In the genomic region with DNA sequence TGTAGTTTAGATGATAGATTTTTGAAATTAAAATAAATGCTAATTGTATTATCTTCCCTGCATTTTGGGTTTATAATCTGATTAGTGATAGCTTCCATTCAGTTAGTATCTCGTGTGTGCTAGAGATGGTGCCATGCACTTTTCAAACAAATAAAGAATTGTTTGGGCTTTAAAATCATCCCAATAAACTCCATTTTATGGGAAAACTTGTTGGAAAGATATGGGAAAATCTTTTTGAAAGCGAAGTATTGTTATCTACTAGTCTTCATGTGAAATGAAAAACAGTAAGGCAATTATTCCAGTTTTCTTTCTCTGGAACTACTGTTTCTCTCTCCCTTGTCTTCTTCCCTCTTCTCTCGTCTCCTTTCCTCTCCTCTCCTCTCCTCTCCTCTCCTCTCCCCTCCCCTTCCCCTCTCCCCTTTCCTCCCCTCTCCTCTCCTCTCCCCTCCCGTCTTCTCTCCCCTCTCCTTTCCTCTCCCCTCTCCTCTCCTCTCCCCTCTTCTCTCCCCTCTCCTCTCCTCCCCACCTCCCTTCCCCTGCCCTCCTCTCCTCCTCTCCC, we compare ENCODE assay signal across 25 cellular contexts. TPM values are rescaled to one million over a fixed set of nuclear protein-coding genes. Genes with fewer than 3 reads are reported as not detected.
DNase-seq lines count a peak whose midpoint lies in the region; ATAC-seq, FAIRE-seq and TF ChIP-seq lines count a peak whose summit lies in the region.
"Had no signal": no experiment of that assay in that cellular context is flagged by ENCODE, and none has a peak within 500 bp of the region (broad histone marks: within the 10 kb centered on the region; RNA-seq: fewer than 3 reads in every experiment).

No MANE protein-coding gene starts in this region.

- H3K27ac ChIP-seq in breast epithelium = no peak overlapping the region
- H3K27ac ChIP-seq in HL-60 (replicated peaks) = peak overlapping the region; percentile 53
- peak overlapping the region; percentile 33 for H3K27ac ChIP-seq in mammary epithelial cell (ENCODE audit: insufficient read depth, low read depth, low read length)
- no peak overlapping the region for H3K27ac ChIP-seq in mesenchymal stem cell (ENCODE audit: low read length, poor library complexity, severe bottlenecking)
- no peak overlapping the region for H3K27ac ChIP-seq in kidney (ENCODE audit: low read depth in 2 of 2, low read length in 2 of 2)
- H3K27ac ChIP-seq in prostate gland = no peak overlapping the region
- no peak overlapping the region for H3K27ac ChIP-seq in CD4-positive, alpha-beta T cell (ENCODE audit: low read depth, low read length)
- H3K27ac ChIP-seq: 22Rv1; BLaER1 treated with 17β-estradiol and CSF1 and Interleukin-3, amounts not matched to agents 10 nM and 100 nM had no signal

- no peak overlapping the region for H2BK15ac ChIP-seq in mesenchymal stem cell (ENCODE audit: low read depth, poor library complexity, severe bottlenecking)

- no peaks in the 10 kb centered on the region for H4K20me1 ChIP-seq in mammary epithelial cell (ENCODE audit: insufficient read depth, low read length)
- H4K20me1 ChIP-seq: BLaER1 treated with 17β-estradiol and CSF1 and Interleukin-3, amounts not matched to agents 10 nM and 100 nM had no signal

- H3K23ac ChIP-seq in mesenchymal stem cell (ENCODE audit: low read length in 2 of 2) = no peak overlapping the region

- POLR2A ChIA-PET in MCF 10A (lab: Yijun Ruan, JAX) = no interaction called here
- POLR2A ChIA-PET in CD4-positive, alpha-beta T cell (lab: Charles Lee) = no interaction called here

- H3K27me3 Mint-ChIP-seq in MCF 10A (ENCODE audit: insufficient read depth, unreplicated experiment) = no peaks in the 10 kb centered on the region
- H3K27me3 Mint-ChIP-seq in CD4-positive, alpha-beta T cell = no peaks in the 10 kb centered on the region
- H3K27me3 Mint-ChIP-seq: CD4-positive, alpha-beta memory T cell had no signal

- H3K4me1 Mint-ChIP-seq in MCF 10A (ENCODE audit: insufficient read depth, unreplicated experiment) = peaks cover 6% of the 10 kb centered on the region
- no peaks in the 10 kb centered on the region for H3K4me1 Mint-ChIP-seq in CD4-positive, alpha-beta T cell (ENCODE audit: low read depth)
- H3K4me1 Mint-ChIP-seq: CD14-positive monocyte; CD4-positive, alpha-beta memory T cell; GM23338 had no signal

- no peaks in the 10 kb centered on the region for H3K79me2 ChIP-seq in mammary epithelial cell (ENCODE audit: insufficient read depth, low read length)

- no peaks in the 10 kb centered on the region for H3K36me3 ChIP-seq in breast epithelium
- no peaks in the 10 kb centered on the region for H3K36me3 ChIP-seq in mammary epithelial cell (ENCODE audit: insufficient read depth, low read length)
- no peaks in the 10 kb centered on the region for H3K36me3 ChIP-seq in mesenchymal stem cell (ENCODE audit: control insufficient read depth in 1 of 2, insufficient read depth in 2 of 2, low read depth in 1 of 2, low read length in 2 of 2)
- no peaks in the 10 kb centered on the region for H3K36me3 ChIP-seq in kidney (ENCODE audit: control insufficient read depth in 1 of 2, insufficient read depth in 2 of 2, low read length in 2 of 2)
- H3K36me3 ChIP-seq in prostate gland = no peaks in the 10 kb centered on the region
- H3K36me3 ChIP-seq: BE2C; BLaER1 treated with 17β-estradiol and CSF1 and Interleukin-3, amounts not matched to agents 10 nM and 100 nM had no signal

- WGBS in mammary epithelial cell (ENCODE audit: low coverage, missing lambda C conversion rate) = 74% methylated on average over 3 of the region's 4 CpGs
- 81% methylated on average over 1 of the region's 4 CpGs for WGBS in mesenchymal stem cell
- WGBS in prostate gland = 22% methylated on average over 4 of the region's 4 CpGs

- H2AFZ ChIP-seq in mammary epithelial cell (ENCODE audit: low read depth, low read length) (no peak overlapping the region), mesenchymal stem cell (ENCODE audit: low read depth, low read length) (no peak overlapping the region)
- H2AFZ ChIP-seq: GM23338 had no signal

- no peak overlapping the region for H3K4me3 ChIP-seq in breast epithelium
- H3K4me3 ChIP-seq in HL-60 (replicated peaks; ENCODE audit: insufficient read depth, low read length) = no peak overlapping the region
- no peak overlapping the region for H3K4me3 ChIP-seq in mammary epithelial cell (replicated peaks in 1 of 3; ENCODE audit: insufficient read depth in 1 of 3, low read depth in 2 of 3, low read length in 3 of 3)
- no peak overlapping the region for H3K4me3 ChIP-seq in mesenchymal stem cell (ENCODE audit: insufficient read depth in 1 of 2, low read depth in 1 of 2, low read length in 2 of 2)
- no peak overlapping the region for H3K4me3 ChIP-seq in kidney (ENCODE audit: low read length in 2 of 2)
- no peak overlapping the region for H3K4me3 ChIP-seq in prostate gland
- H3K4me3 ChIP-seq: BLaER1 treated with 17β-estradiol and CSF1 and Interleukin-3, amounts not matched to agents 10 nM and 100 nM; GM12878; GM23338 had no signal

- no peak overlapping the region for H4K91ac ChIP-seq in mesenchymal stem cell (ENCODE audit: low read length)

- peaks cover 14% of the 10 kb centered on the region for H3K9me3 Mint-ChIP-seq in MCF 10A (ENCODE audit: unreplicated experiment)
- H3K9me3 Mint-ChIP-seq in CD4-positive, alpha-beta T cell = peaks cover 19% of the 10 kb centered on the region

- ATAC-seq in CD4-positive, alpha-beta T cell (ENCODE audit: poor library complexity) = no peak
- ATAC-seq: GM12878, GM23338, HCT116 had no signal

- no peak overlapping the region for H3K14ac ChIP-seq in mesenchymal stem cell (ENCODE audit: low read length in 2 of 2)

- DNase-seq in MCF 10A (ENCODE audit: unreplicated experiment) = no peak
- DNase-seq in breast epithelium (ENCODE audit: low spot score in 2 of 2) = no peak
- DNase-seq in HL-60 (ENCODE audit: low read depth in 1 of 2, low spot score in 1 of 2) = no peak
- no peak for DNase-seq in mammary epithelial cell
- no peak for DNase-seq in mesenchymal stem cell
- no peak for DNase-seq in kidney
- no peak for DNase-seq in prostate gland (ENCODE audit: low spot score)
- DNase-seq in CD4-positive, alpha-beta T cell = no peak
- DNase-seq: ACHN; AML-193; BE2C; Caco-2; CD4-positive, alpha-beta memory T cell; DMS79; EL; GDM1; H9 had no signal

- no peak overlapping the region for H2BK5ac ChIP-seq in mesenchymal stem cell (ENCODE audit: low read depth, low read length, poor library complexity, severe bottlenecking)

- no peak overlapping the region for H2AK5ac ChIP-seq in mesenchymal stem cell (ENCODE audit: low read length, severe bottlenecking)

- H3K79me1 ChIP-seq in mesenchymal stem cell (replicated peaks; ENCODE audit: low read length, poor library complexity, severe bottlenecking) = no peaks in the 10 kb centered on the region

- no peaks in the 10 kb centered on the region for H3K9me3 ChIP-seq in breast epithelium
- H3K9me3 ChIP-seq in mammary epithelial cell (replicated peaks; ENCODE audit: insufficient read depth, low read length) = no peaks in the 10 kb centered on the region
- H3K9me3 ChIP-seq in mesenchymal stem cell (ENCODE audit: control insufficient read depth, low read length) = no peaks in the 10 kb centered on the region
- no peaks in the 10 kb centered on the region for H3K9me3 ChIP-seq in kidney (ENCODE audit: control insufficient read depth in 1 of 2, low read length in 2 of 2)
- no peaks in the 10 kb centered on the region for H3K9me3 ChIP-seq in prostate gland
- H3K9me3 ChIP-seq in CD4-positive, alpha-beta T cell (ENCODE audit: control insufficient read depth, low read length) = no peaks in the 10 kb centered on the region
- H3K9me3 ChIP-seq: BE2C; BLaER1 treated with 17β-estradiol and CSF1 and Interleukin-3, amounts not matched to agents 10 nM and 100 nM had no signal

- H3K4me3 Mint-ChIP-seq in MCF 10A (ENCODE audit: unreplicated experiment) = no peak overlapping the region
- no peak overlapping the region for H3K4me3 Mint-ChIP-seq in CD4-positive, alpha-beta T cell
- H3K4me3 Mint-ChIP-seq: CD14-positive monocyte; CD4-positive, alpha-beta memory T cell; GM23338; H9 had no signal

- dilution Hi-C loops in mammary epithelial cell (cut with HindIII; ENCODE audit: low sequenced_read_pairs) = no loop called here

- no peak overlapping the region for H3K4me2 ChIP-seq in mammary epithelial cell (ENCODE audit: insufficient read depth, low read depth, low read length)
- H3K4me2 ChIP-seq in mesenchymal stem cell (ENCODE audit: low read length, poor library complexity, severe bottlenecking) = no peak overlapping the region
- H3K4me2 ChIP-seq: BLaER1 treated with 17β-estradiol and CSF1 and Interleukin-3, amounts not matched to agents 10 nM and 100 nM; GM23338 had no signal

- no peak for FAIRE-seq in kidney (lab: Jason Lieb, UNC)
- FAIRE-seq: A204.1, GM12878, GM19239 had no signal

- TF ChIP-seq POLR2A in breast epithelium (IDR thresholded peaks at IDR 0.05) (no peak), prostate gland (IDR thresholded peaks at IDR 0.05) (no peak)

- no peak overlapping the region for H4K8ac ChIP-seq in mesenchymal stem cell (ENCODE audit: low read length)

- no peak overlapping the region for H3K18ac ChIP-seq in mesenchymal stem cell (ENCODE audit: low read depth in 1 of 2, low read length in 2 of 2)

- CTCF ChIA-PET in MCF 10A (lab: Yijun Ruan, JAX) = no interaction called here
- CTCF ChIA-PET in mammary epithelial cell (lab: Charles Lee; ENCODE audit: low non-redundant PET) = no interaction called here
- CTCF ChIA-PET in CD4-positive, alpha-beta T cell (lab: Charles Lee) = no interaction called here

- H2BK12ac ChIP-seq in mesenchymal stem cell (ENCODE audit: low read length in 2 of 2) = no peak overlapping the region

- H3K27ac Mint-ChIP-seq in MCF 10A (ENCODE audit: low read depth, unreplicated experiment) = peak overlapping the region; percentile 2
- H3K27ac Mint-ChIP-seq in CD4-positive, alpha-beta T cell = no peak overlapping the region
- H3K27ac Mint-ChIP-seq: CD14-positive monocyte; CD4-positive, alpha-beta memory T cell; GM23338; H9 had no signal

- no peak overlapping the region for H3K4ac ChIP-seq in mesenchymal stem cell (ENCODE audit: low read depth in 1 of 2, low read length in 2 of 2)

- H3K4me1 ChIP-seq in breast epithelium (no peaks in the 10 kb centered on the region), mammary epithelial cell (ENCODE audit: insufficient read depth, low read length) (no peaks in the 10 kb centered on the region), mesenchymal stem cell (ENCODE audit: control insufficient read depth, insufficient read depth, low read depth, low read length) (no peaks in the 10 kb centered on the region), kidney (ENCODE audit: control insufficient read depth in 1 of 2, insufficient read depth in 1 of 2, low read depth in 1 of 2, low read length in 2 of 2) (no peaks in the 10 kb centered on the region), prostate gland (replicated peaks) (no peaks in the 10 kb centered on the region)
- H3K4me1 ChIP-seq: BE2C; BLaER1 treated with 17β-estradiol and CSF1 and Interleukin-3, amounts not matched to agents 10 nM and 100 nM; Caco-2 had no signal

- TF ChIP-seq CTCF in MCF 10A (IDR thresholded peaks at IDR 0.05; ENCODE audit: unreplicated experiment) (no peak), breast epithelium (IDR thresholded peaks at IDR 0.05) (no peak), HL-60 (IDR thresholded peaks at IDR 0.05; ENCODE audit: insufficient read depth, low read length) (no peak), mammary epithelial cell (conservative IDR thresholded peaks at IDR 0.05 in 1 of 2, IDR thresholded peaks at IDR 0.05 in 1 of 2; ENCODE audit: extremely low read depth in 1 of 2, insufficient read depth in 1 of 2, low read depth in 1 of 2, low read length in 2 of 2) (no peak), kidney (IDR thresholded peaks at IDR 0.05; ENCODE audit: borderline replicate concordance, extremely low read depth, insufficient read depth) (no peak), prostate gland (IDR thresholded peaks at IDR 0.05) (no peak)
- no peak for TF ChIP-seq CTCF in CD4-positive, alpha-beta T cell (IDR thresholded peaks at IDR 0.05)

- H3K27me3 ChIP-seq in breast epithelium = no peaks in the 10 kb centered on the region
- no peaks in the 10 kb centered on the region for H3K27me3 ChIP-seq in HL-60 (ENCODE audit: insufficient read depth, poor library complexity, severe bottlenecking)
- no peaks in the 10 kb centered on the region for H3K27me3 ChIP-seq in mammary epithelial cell (ENCODE audit: insufficient read depth, low read length)
- no peaks in the 10 kb centered on the region for H3K27me3 ChIP-seq in mesenchymal stem cell (ENCODE audit: control insufficient read depth in 1 of 2, insufficient read depth in 1 of 2, low read length in 2 of 2)
- no peaks in the 10 kb centered on the region for H3K27me3 ChIP-seq in prostate gland (replicated peaks; ENCODE audit: insufficient read depth)
- H3K27me3 ChIP-seq in CD4-positive, alpha-beta T cell (ENCODE audit: control insufficient read depth, insufficient read depth, low read length) = no peaks in the 10 kb centered on the region
- H3K27me3 ChIP-seq: BE2C; BLaER1 treated with 17β-estradiol and CSF1 and Interleukin-3, amounts not matched to agents 10 nM and 100 nM had no signal

- no TSS peak for BruUV-seq in MCF 10A (replicated peaks; lab: Mats Ljungman, UMichigan)
- no TSS peak for BruUV-seq in mammary epithelial cell (replicated peaks; lab: Mats Ljungman, UMichigan)

- no peak overlapping the region for H2BK120ac ChIP-seq in mesenchymal stem cell (ENCODE audit: low read depth, low read length)

- H3K9ac ChIP-seq in mammary epithelial cell (ENCODE audit: insufficient read depth, low read length) = no peak overlapping the region
- H3K9ac ChIP-seq in mesenchymal stem cell (ENCODE audit: low read length) = peak overlapping the region; percentile 28
- H3K9ac ChIP-seq in kidney (ENCODE audit: low read length in 2 of 2) = no peak overlapping the region
- H3K9ac ChIP-seq: BLaER1 treated with 17β-estradiol and CSF1 and Interleukin-3, amounts not matched to agents 10 nM and 100 nM had no signal

- in situ Hi-C loops in mammary epithelial cell (cut with MboI; ENCODE audit: low sequenced_read_pairs in 2 of 2) = no loop called here

- H3K36me3 Mint-ChIP-seq in MCF 10A (ENCODE audit: insufficient read depth, unreplicated experiment) = no peaks in the 10 kb centered on the region
- no peaks in the 10 kb centered on the region for H3K36me3 Mint-ChIP-seq in CD4-positive, alpha-beta T cell (ENCODE audit: low read depth)
- H3K36me3 Mint-ChIP-seq: CD14-positive monocyte; CD4-positive, alpha-beta memory T cell had no signal

- intact Hi-C loops in MCF 10A (cut with micrococcal nuclease) = no loop called here
- intact Hi-C loops in breast epithelium (cut with DNase I; ENCODE audit: low total_unique reads) = no loop called here
- intact Hi-C loops in mammary epithelial cell (cut with micrococcal nuclease) = loop anchor here (1.0 to 2.0 kb wide), 2 partner anchors 17 to 21 kb away; no protein-coding TSS in a partner anchor
- intact Hi-C loops in kidney (cut with DNase I) = no loop called here
- intact Hi-C loops in prostate gland (cut with DNase I) = no loop called here
- intact Hi-C loops in CD4-positive, alpha-beta T cell (cut with DNase I, micrococcal nuclease) = no loop called here

RNA-seq across cellular contexts. Expression of gene MUC15, which starts 27.9 kb away (rescaled TPM):
- total RNA-seq in MCF 10A (2022) (not detected in 2 replicates), breast epithelium (10 to 100 TPM in 1 of 3 donors, 1 to 10 TPM in 1, not detected in 1; 6.6 to 61.2 TPM), mammary epithelial cell (under 1 TPM in 1 of 2 donors, not detected in 1; 0.17 TPM), kidney (10.1 TPM), prostate gland (1 to 10 TPM; 1.5 to 4.1 TPM)
- polyA plus RNA-seq in mammary epithelial cell (not detected), kidney (ENCODE audit: insufficient read depth, low read depth, low replicate concordance) (18.3 TPM)
- polyA minus RNA-seq in mammary epithelial cell = not detected
- not detected for polyA plus RNA-seq in mesenchymal stem cell (2013, experiment 1 of 2)
- not detected for polyA plus RNA-seq in mesenchymal stem cell (2013, experiment 2 of 2)
- total RNA-seq in CD4-positive, alpha-beta T cell = not detected
- total RNA-seq: CD4-positive, alpha-beta memory T cell; GM23338; H9 had no signal
- polyA plus RNA-seq: CD14-positive monocyte; CD4-positive, alpha-beta memory T cell; GM23338 had no signal

Comparison
In these comparisons a context has a peak if more than half of its experiments do, and no peak if none do; other contexts are left out.
1. H3K27ac ChIP-seq: peak in HL-60 (single experiment) and mammary epithelial cell (single experiment); none in breast epithelium (0 of 2), mesenchymal stem cell (single experiment), kidney (0 of 2), prostate gland (0 of 2) and CD4-positive, alpha-beta T cell (single experiment).